Comparison of ENCODE assay signal across 11 cellular contexts in genomic region chr3:106126016-106126525, GRCh38.
"Had no signal": no experiment of that assay in that cellular context is flagged by ENCODE, and none has a peak within 500 bp of the region (broad histone marks: within the 10 kb centered on the region; RNA-seq: fewer than 3 reads in every experiment).

No MANE protein-coding gene starts in this region.

- H3K36me3 ChIP-seq: esophagus muscularis mucosa, gastroesophageal sphincter, left ventricle myocardium inferior, neural progenitor cell had no signal

- DNase-seq: activated CD4-positive, alpha-beta T cell treated with anti-CD3 and anti-CD28 coated beads, Interleukin-2, amount 50 U/mL, for 1 hour; activated CD4-positive, CD25-positive, alpha-beta regulatory T cell; activated naive CD4-positive, alpha-beta T cell treated with anti-CD3 and anti-CD28 coated beads, Interleukin-2, amount 50 U/mL, for 16 hours; left ventricle myocardium inferior; trophoblast cell had no signal

- H3K27me3 ChIP-seq: esophagus muscularis mucosa, gastroesophageal sphincter, neural progenitor cell had no signal

- H3K79me2 ChIP-seq: parathyroid adenoma had no signal

- H3K9me3 ChIP-seq: esophagus muscularis mucosa, gastroesophageal sphincter, left ventricle myocardium inferior had no signal

- H3K4me3 ChIP-seq: esophagus muscularis mucosa, gastroesophageal sphincter, left ventricle myocardium inferior, neural progenitor cell, skin epidermis had no signal

- H2AFZ ChIP-seq: neural progenitor cell, parathyroid adenoma had no signal

- H3K9ac ChIP-seq: neural progenitor cell, parathyroid adenoma had no signal

- ATAC-seq: gastroesophageal sphincter; stimulated activated memory B cell treated with anti-CD40 and anti-IgM and Interleukin-4, amounts not matched to agents 10 μg/mL and 1 μg/mL and 100 μg/mL, for 72 hours had no signal

- H3K27ac ChIP-seq: esophagus muscularis mucosa, gastroesophageal sphincter, left ventricle myocardium inferior, neural progenitor cell, parathyroid adenoma had no signal
